In the genomic region with DNA sequence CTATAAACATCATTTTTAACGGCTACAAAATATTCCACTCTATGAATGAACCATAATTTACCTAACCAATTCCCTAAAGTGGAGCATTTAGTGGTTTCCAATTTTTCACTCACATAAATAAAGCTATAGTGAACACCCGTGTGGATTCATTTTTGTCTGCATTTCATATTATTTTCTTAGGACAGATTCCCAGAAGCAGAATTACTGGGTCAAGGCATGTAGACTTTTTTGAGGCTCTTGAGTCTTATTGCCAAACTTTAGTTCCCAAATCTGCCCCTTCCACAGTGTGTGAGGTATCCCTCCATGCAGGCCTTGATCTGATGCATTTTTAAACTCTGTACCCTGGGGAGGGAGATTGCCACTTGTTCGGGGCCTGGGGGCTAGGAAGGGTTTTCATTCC, we compare ENCODE assay signal across 18 cellular contexts.
DNase-seq lines count a peak whose midpoint lies in the region; ATAC-seq and TF ChIP-seq lines count a peak whose summit lies in the region.
"Had no signal": no experiment of that assay in that cellular context is flagged by ENCODE, and none has a peak within 500 bp of the region (broad histone marks: within the 10 kb centered on the region; RNA-seq: fewer than 3 reads in every experiment).

No MANE protein-coding gene starts in this region.

- H3K79me2 ChIP-seq in SK-N-SH (ENCODE audit: insufficient read depth) (no peaks in the 10 kb centered on the region; the same call in 1 of the 2 replicates), neural progenitor cell (ENCODE audit: low read depth) (no peaks in the 10 kb centered on the region)

- H3K4me1 ChIP-seq in SK-N-SH (ENCODE audit: control insufficient read depth in 1 of 2, insufficient read depth in 2 of 2, low read depth in 1 of 2, low read length in 1 of 2) (peaks cover 10 to 11% of the 10 kb centered on the region in 2 experiments; a peak in 3 of 4 replicates), neural progenitor cell (peaks cover 18% of the 10 kb centered on the region)

- no peak overlapping the region for H3K4me3 Mint-ChIP-seq in neural progenitor cell

- CTCF ChIA-PET in SK-N-SH (lab: Yijun Ruan, JAX), result no interaction called here

- no peak overlapping the region for H3K27ac Mint-ChIP-seq in neural progenitor cell

- TF ChIP-seq EP300 in SK-N-SH (IDR thresholded peaks at IDR 0.05; ENCODE audit: borderline replicate concordance in 1 of 2, low read depth in 1 of 2, low read length in 1 of 2), result no peak

- H3K36me3 Mint-ChIP-seq in neural progenitor cell, result no peaks in the 10 kb centered on the region

- WGBS in SK-N-SH (ENCODE audit: low lambda C conversion rate), result 86% methylated on average over 3 of the region's 3 CpGs

- DNase-seq in SK-N-SH (no peak), coronary artery (ENCODE audit: low spot score) (peak; percentile 26), neural progenitor cell (ENCODE audit: low spot score) (no peak), head of caudate nucleus (no peak), amygdala (lab: John Stamatoyannopoulos, UW) (no peak), A172 (ENCODE audit: low spot score) (no peak), left lobe of liver (ENCODE audit: low spot score) (no peak)
- DNase-seq: DMS 273 treated with DMSO at 0.1 percent for 48 hours, Kasumi-1, MM.1S, NCI-H1092 treated with DMSO at 0.1 percent for 48 hours, NCI-H2081 treated with DMSO at 0.1 percent for 48 hours, NCI-H524, PC-9 had no signal

- H2AFZ ChIP-seq in SK-N-SH (ENCODE audit: low read depth) (no peak overlapping the region), neural progenitor cell (replicated peaks) (no peak overlapping the region)
- H2AFZ ChIP-seq: PC-9 had no signal

- H3F3A ChIP-seq in SK-N-SH (replicated peaks; ENCODE audit: insufficient read depth) (peaks cover 12% of the 10 kb centered on the region), neural progenitor cell (ENCODE audit: low read depth) (no peaks in the 10 kb centered on the region)

- H4K20me1 ChIP-seq in SK-N-SH (ENCODE audit: insufficient read depth), result no peaks in the 10 kb centered on the region
- H4K20me1 ChIP-seq in neural progenitor cell (ENCODE audit: low read depth), result no peaks in the 10 kb centered on the region

- H3K27me3 ChIP-seq in SK-N-SH (ENCODE audit: insufficient read depth) (no peaks in the 10 kb centered on the region), neural progenitor cell (no peaks in the 10 kb centered on the region)
- H3K27me3 ChIP-seq: SJSA1 had no signal

- H3K4me3 ChIP-seq in SK-N-SH (ENCODE audit: low read depth in 2 of 2, low read length in 1 of 2), result no peak overlapping the region
- no peak overlapping the region for H3K4me3 ChIP-seq in coronary artery
- H3K4me3 ChIP-seq in neural progenitor cell, result no peak overlapping the region
- H3K4me3 ChIP-seq: PC-9, SJSA1 had no signal

- peak overlapping the region in 1 of 2 experiments; percentile 85; a peak in 1 of 4 replicates for H3K27ac ChIP-seq in SK-N-SH (ENCODE audit: low read depth in 2 of 2, low read length in 1 of 2)
- no peak overlapping the region for H3K27ac ChIP-seq in coronary artery
- no peak overlapping the region for H3K27ac ChIP-seq in neural progenitor cell
- H3K27ac ChIP-seq: 22Rv1, C4-2B, PC-9, SJSA1 had no signal

- H3K9me3 ChIP-seq in SK-N-SH (no peaks in the 10 kb centered on the region), neural progenitor cell (ENCODE audit: low read depth) (no peaks in the 10 kb centered on the region)
- H3K9me3 ChIP-seq: SJSA1 had no signal

- peaks cover 50% of the 10 kb centered on the region for H3K4me1 Mint-ChIP-seq in neural progenitor cell

- intact Hi-C loops in head of caudate nucleus (cut with DNase I), result no loop called here

- H3K36me3 ChIP-seq in SK-N-SH (replicated peaks in 1 of 2; ENCODE audit: control insufficient read depth in 1 of 2, insufficient read depth in 2 of 2, low read length in 1 of 2) (no peaks in the 10 kb centered on the region), neural progenitor cell (no peaks in the 10 kb centered on the region)
- H3K36me3 ChIP-seq: SJSA1 had no signal

- H3K27me3 Mint-ChIP-seq in neural progenitor cell (ENCODE audit: insufficient read depth, low read depth), result peaks cover 5% of the 10 kb centered on the region

- no peaks in the 10 kb centered on the region for H3K9me2 ChIP-seq in SK-N-SH

- POLR2A ChIA-PET in SK-N-SH (lab: Yijun Ruan, JAX), result no interaction called here

- no peak for ATAC-seq in SK-N-SH treated with all-trans-retinoic acid at 6 μM for 48 hours
- ATAC-seq in left lobe of liver, result no peak

- H3K9me3 Mint-ChIP-seq in neural progenitor cell, result no peaks in the 10 kb centered on the region

- TF ChIP-seq CTCF in SK-N-SH (IDR thresholded peaks at IDR 0.05) (no peak), coronary artery (IDR thresholded peaks at IDR 0.05) (no peak), neural progenitor cell (IDR thresholded peaks at IDR 0.05) (no peak)

- no peak for TF ChIP-seq RAD21 in SK-N-SH (IDR thresholded peaks at IDR 0.05; ENCODE audit: low read length)

- H3K4me2 ChIP-seq in SK-N-SH (0 out of 2 replicates have a peak overlapping the region, but pooled peaks have one; percentile 11), neural progenitor cell (peak overlapping the region; percentile 20)
- H3K4me2 ChIP-seq: PC-9 had no signal

- H3K9ac ChIP-seq in SK-N-SH (no peak overlapping the region), neural progenitor cell (no peak overlapping the region)

TF ChIP-seq in SK-N-SH, 30 proteins besides CTCF, POLR2A, EP300 and RAD21:
- TF ChIP-seq, protein P1, sequence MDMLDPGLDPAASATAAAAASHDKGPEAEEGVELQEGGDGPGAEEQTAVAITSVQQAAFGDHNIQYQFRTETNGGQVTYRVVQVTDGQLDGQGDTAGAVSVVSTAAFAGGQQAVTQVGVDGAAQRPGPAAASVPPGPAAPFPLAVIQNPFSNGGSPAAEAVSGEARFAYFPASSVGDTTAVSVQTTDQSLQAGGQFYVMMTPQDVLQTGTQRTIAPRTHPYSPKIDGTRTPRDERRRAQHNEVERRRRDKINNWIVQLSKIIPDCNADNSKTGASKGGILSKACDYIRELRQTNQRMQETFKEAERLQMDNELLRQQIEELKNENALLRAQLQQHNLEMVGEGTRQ (IDR thresholded peaks at IDR 0.05; ENCODE audit: borderline replicate concordance, low read depth, low read length), result no peak
- TF ChIP-seq, protein P2, sequence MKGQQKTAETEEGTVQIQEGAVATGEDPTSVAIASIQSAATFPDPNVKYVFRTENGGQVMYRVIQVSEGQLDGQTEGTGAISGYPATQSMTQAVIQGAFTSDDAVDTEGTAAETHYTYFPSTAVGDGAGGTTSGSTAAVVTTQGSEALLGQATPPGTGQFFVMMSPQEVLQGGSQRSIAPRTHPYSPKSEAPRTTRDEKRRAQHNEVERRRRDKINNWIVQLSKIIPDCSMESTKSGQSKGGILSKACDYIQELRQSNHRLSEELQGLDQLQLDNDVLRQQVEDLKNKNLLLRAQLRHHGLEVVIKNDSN (IDR thresholded peaks at IDR 0.05; ENCODE audit: borderline replicate concordance, low read depth), result no peak

TF ChIP-seq in SK-N-SH treated with all-trans-retinoic acid at 6 μM for 48 hours, 23 proteins besides CTCF, POLR2A, EP300 and RAD21 (continues in another document):
- TF ChIP-seq, protein P3, sequence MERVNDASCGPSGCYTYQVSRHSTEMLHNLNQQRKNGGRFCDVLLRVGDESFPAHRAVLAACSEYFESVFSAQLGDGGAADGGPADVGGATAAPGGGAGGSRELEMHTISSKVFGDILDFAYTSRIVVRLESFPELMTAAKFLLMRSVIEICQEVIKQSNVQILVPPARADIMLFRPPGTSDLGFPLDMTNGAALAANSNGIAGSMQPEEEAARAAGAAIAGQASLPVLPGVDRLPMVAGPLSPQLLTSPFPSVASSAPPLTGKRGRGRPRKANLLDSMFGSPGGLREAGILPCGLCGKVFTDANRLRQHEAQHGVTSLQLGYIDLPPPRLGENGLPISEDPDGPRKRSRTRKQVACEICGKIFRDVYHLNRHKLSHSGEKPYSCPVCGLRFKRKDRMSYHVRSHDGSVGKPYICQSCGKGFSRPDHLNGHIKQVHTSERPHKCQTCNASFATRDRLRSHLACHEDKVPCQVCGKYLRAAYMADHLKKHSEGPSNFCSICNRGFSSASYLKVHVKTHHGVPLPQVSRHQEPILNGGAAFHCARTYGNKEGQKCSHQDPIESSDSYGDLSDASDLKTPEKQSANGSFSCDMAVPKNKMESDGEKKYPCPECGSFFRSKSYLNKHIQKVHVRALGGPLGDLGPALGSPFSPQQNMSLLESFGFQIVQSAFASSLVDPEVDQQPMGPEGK (CRISPR knock-in tag; IDR thresholded peaks at IDR 0.05; ENCODE audit: borderline replicate concordance), result no peak
- no peak for TF ChIP-seq BACH2 (CRISPR knock-in tag; IDR thresholded peaks at IDR 0.05; ENCODE audit: borderline replicate concordance)
- no peak for TF ChIP-seq ZNF565 (CRISPR knock-in tag; conservative IDR thresholded peaks at IDR 0.05; ENCODE audit: low read depth)
- TF ChIP-seq ZC3H10 (CRISPR knock-in tag; IDR thresholded peaks at IDR 0.05), result no peak
- no peak for TF ChIP-seq OSR1 (CRISPR knock-in tag; IDR thresholded peaks at IDR 0.05)
- TF ChIP-seq ARNTL (CRISPR knock-in tag; IDR thresholded peaks at IDR 0.05; ENCODE audit: borderline replicate concordance, low read depth), result no peak
- TF ChIP-seq ESRRG (CRISPR knock-in tag; IDR thresholded peaks at IDR 0.05), result no peak
- TF ChIP-seq, protein P4, sequence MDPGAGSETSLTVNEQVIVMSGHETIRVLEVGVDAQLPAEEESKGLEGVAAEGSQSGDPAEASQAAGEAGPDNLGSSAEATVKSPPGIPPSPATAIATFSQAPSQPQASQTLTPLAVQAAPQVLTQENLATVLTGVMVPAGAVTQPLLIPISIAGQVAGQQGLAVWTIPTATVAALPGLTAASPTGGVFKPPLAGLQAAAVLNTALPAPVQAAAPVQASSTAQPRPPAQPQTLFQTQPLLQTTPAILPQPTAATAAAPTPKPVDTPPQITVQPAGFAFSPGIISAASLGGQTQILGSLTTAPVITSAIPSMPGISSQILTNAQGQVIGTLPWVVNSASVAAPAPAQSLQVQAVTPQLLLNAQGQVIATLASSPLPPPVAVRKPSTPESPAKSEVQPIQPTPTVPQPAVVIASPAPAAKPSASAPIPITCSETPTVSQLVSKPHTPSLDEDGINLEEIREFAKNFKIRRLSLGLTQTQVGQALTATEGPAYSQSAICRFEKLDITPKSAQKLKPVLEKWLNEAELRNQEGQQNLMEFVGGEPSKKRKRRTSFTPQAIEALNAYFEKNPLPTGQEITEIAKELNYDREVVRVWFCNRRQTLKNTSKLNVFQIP (CRISPR knock-in tag; IDR thresholded peaks at IDR 0.05; ENCODE audit: borderline replicate concordance, low read depth), result no peak
